In the genomic region with DNA sequence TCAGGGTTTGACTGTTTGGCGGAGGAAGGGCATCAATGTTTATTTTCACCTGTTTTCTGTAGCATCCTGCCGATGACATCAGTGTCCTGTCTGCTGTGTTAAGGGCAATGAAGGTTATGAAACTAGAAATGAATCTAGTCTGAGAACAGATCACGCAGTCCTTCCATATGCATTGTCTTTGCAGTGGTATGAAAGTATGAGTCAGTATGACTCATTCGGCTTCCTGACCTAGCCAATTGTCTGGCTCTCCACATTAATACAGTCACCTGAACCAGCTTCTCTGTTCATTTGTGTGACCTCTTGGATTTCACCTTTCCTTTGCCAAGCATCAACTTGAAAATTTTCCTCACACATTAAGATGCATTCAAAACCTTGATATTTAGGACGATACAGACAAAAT, we compare ENCODE assay signal across 9 cellular contexts.
DNase-seq lines count a peak whose midpoint lies in the region; ATAC-seq lines count a peak whose summit lies in the region.
"Had no signal": no experiment of that assay in that cellular context is flagged by ENCODE, and none has a peak within 500 bp of the region (broad histone marks: within the 10 kb centered on the region; RNA-seq: fewer than 3 reads in every experiment).

No MANE protein-coding gene starts in this region.

- no peak overlapping the region for H2AFZ ChIP-seq in ACC112 (ENCODE audit: low read length, unreplicated experiment)

- no peaks in the 10 kb centered on the region for H3K36me3 ChIP-seq in ACC112 (ENCODE audit: insufficient read depth, low read length)
- H3K36me3 ChIP-seq: adrenal gland had no signal

- H3K79me2 ChIP-seq in ACC112 (ENCODE audit: control insufficient read depth, insufficient read depth, low read length, unreplicated experiment) = no peaks in the 10 kb centered on the region

- DNase-seq in RPMI8226 (peak; percentile 72), kidney glomerular epithelial cell (lab: John Stamatoyannopoulos, UW) (peak; percentile 83), NCI-H2107 (lab: John Stamatoyannopoulos, UW) (no peak)
- DNase-seq in activated CD4-positive, alpha-beta T cell treated with anti-CD3 and anti-CD28 coated beads for 1 hour = no peak
- no peak for DNase-seq in stimulated activated CD8-positive, alpha-beta memory T cell treated with anti-CD3 and anti-CD28 coated beads, Interleukin-4, amount 100 ng/mL, for 48 hours

- H3K4me1 ChIP-seq in ACC112 (ENCODE audit: control insufficient read depth, insufficient read depth, low read length, unreplicated experiment) = peaks cover 14% of the 10 kb centered on the region
- H3K4me1 ChIP-seq: adrenal gland had no signal

- H3K27me3 ChIP-seq in ACC112 (ENCODE audit: insufficient read depth, low read length) = no peaks in the 10 kb centered on the region
- H3K27me3 ChIP-seq: adrenal gland had no signal

- H3K4me3 ChIP-seq in ACC112 (ENCODE audit: low read depth, low read length) = no peak overlapping the region
- H3K4me3 ChIP-seq: adrenal gland had no signal

- H3K27ac ChIP-seq in ACC112 (ENCODE audit: low read depth, low read length) = peak overlapping the region; percentile 62; the same call in 1 of the 2 replicates
- H3K27ac ChIP-seq: adrenal gland had no signal

- ATAC-seq in GM18520 (IDR thresholded peaks at IDR 0.05; ENCODE audit: unreplicated experiment) (peak; percentile 99), HG03064 (IDR thresholded peaks at IDR 0.05; ENCODE audit: low read depth, unreplicated experiment) (peak; percentile 93)

Comparison
In these comparisons a context has a peak if more than half of its experiments do, and no peak if none do; other contexts are left out.
1. DNase-seq: peak in RPMI8226 (single experiment) and kidney glomerular epithelial cell (single experiment); none in activated CD4-positive, alpha-beta T cell treated with anti-CD3 and anti-CD28 coated beads for 1 hour (single experiment), stimulated activated CD8-positive, alpha-beta memory T cell treated with anti-CD3 and anti-CD28 coated beads, Interleukin-4, amount 100 ng/mL, for 48 hours (single experiment) and NCI-H2107 (single experiment).